Comparison of ENCODE assay signal across 9 cellular contexts in genomic region chr6:52724406-52725121, GRCh38. TPM values are rescaled to one million over a fixed set of nuclear protein-coding genes. Genes with fewer than 3 reads are reported as not detected.
A peak's percentile ranks its signal among the peaks of the same experiment; 100 is the strongest.
DNase-seq lines count a peak whose midpoint lies in the region; ATAC-seq and TF ChIP-seq lines count a peak whose summit lies in the region.
"Had no signal": no experiment of that assay in that cellular context is flagged by ENCODE, and none has a peak within 500 bp of the region (broad histone marks: within the 10 kb centered on the region; RNA-seq: fewer than 3 reads in every experiment).

No MANE protein-coding gene starts in this region.

- H3K36me3 Mint-ChIP-seq in GM23338 (ENCODE audit: low read depth) (no peaks in the 10 kb centered on the region), glutamatergic neuron (ENCODE audit: unreplicated experiment) (no peaks in the 10 kb centered on the region)

- H3K9me3 ChIP-seq in prostate gland = no peaks in the 10 kb centered on the region

- H3K9me3 Mint-ChIP-seq in GM23338 (no peaks in the 10 kb centered on the region; the same call in 2 of the 3 replicates), glutamatergic neuron (ENCODE audit: unreplicated experiment) (no peaks in the 10 kb centered on the region)

- H4K20me1 ChIP-seq in GM23338 (replicated peaks; ENCODE audit: insufficient read depth) (no peaks in the 10 kb centered on the region), KMS-11 (ENCODE audit: insufficient read depth) (no peaks in the 10 kb centered on the region)

- H3K4me1 Mint-ChIP-seq in GM23338 = peaks cover 19% of the 10 kb centered on the region
- no peaks in the 10 kb centered on the region for H3K4me1 Mint-ChIP-seq in glutamatergic neuron (ENCODE audit: low read depth, unreplicated experiment)

- WGBS in prostate gland = 79% methylated on average over 13 of the region's 13 CpGs

- POLR2A ChIA-PET in GM10248 (lab: Yijun Ruan, JAX) = no interaction called here

- H3K27me3 Mint-ChIP-seq in GM23338 (ENCODE audit: insufficient read depth, low read depth, poor library complexity) = peaks cover 5% of the 10 kb centered on the region
- peaks cover 2% of the 10 kb centered on the region for H3K27me3 Mint-ChIP-seq in glutamatergic neuron (ENCODE audit: unreplicated experiment)

- H3K79me2 ChIP-seq in GM23338 (replicated peaks; ENCODE audit: insufficient read depth) (no peaks in the 10 kb centered on the region), KMS-11 (ENCODE audit: insufficient read depth, low read depth) (no peaks in the 10 kb centered on the region)

- H3F3A ChIP-seq in GM23338 (replicated peaks; ENCODE audit: low read depth) = no peaks in the 10 kb centered on the region

- no peak overlapping the region for H3K9ac ChIP-seq in KMS-11

- H3K4me3 Mint-ChIP-seq in GM23338 (no peak overlapping the region), glutamatergic neuron (ENCODE audit: unreplicated experiment) (no peak overlapping the region)

- no peak overlapping the region for H3K27ac ChIP-seq in GM23338 (ENCODE audit: low read depth)
- H3K27ac ChIP-seq in KMS-11 = no peak overlapping the region
- H3K27ac ChIP-seq in prostate gland = peak overlapping the region; percentile 35 to 80

- H3K4me3 ChIP-seq in GM23338 (no peak overlapping the region), KMS-11 (IDR thresholded peaks at IDR 0.05; ENCODE audit: insufficient read depth, low read depth, low read length) (no peak overlapping the region), prostate gland (no peak overlapping the region)

- no peak overlapping the region for H3K4me2 ChIP-seq in GM23338
- no peak overlapping the region for H3K4me2 ChIP-seq in KMS-11

- no peaks in the 10 kb centered on the region for H3K4me1 ChIP-seq in GM23338 (ENCODE audit: insufficient read depth)
- peaks cover 8% of the 10 kb centered on the region for H3K4me1 ChIP-seq in KMS-11 (ENCODE audit: low read depth, poor library complexity, severe bottlenecking)
- H3K4me1 ChIP-seq in prostate gland (replicated peaks) = peaks cover 5% of the 10 kb centered on the region

- peak; percentile 100 for ATAC-seq in GM23338

- no peaks in the 10 kb centered on the region for H3K36me3 ChIP-seq in GM23338 (ENCODE audit: insufficient read depth)
- no peaks in the 10 kb centered on the region for H3K36me3 ChIP-seq in KMS-11 (ENCODE audit: insufficient read depth)
- no peaks in the 10 kb centered on the region for H3K36me3 ChIP-seq in prostate gland

- intact Hi-C loops in prostate gland (cut with DNase I) = no loop called here

- DNase-seq in GM10248 (ENCODE audit: extremely low spot score) = peak; percentile 78
- DNase-seq in GM23338 (ENCODE audit: low spot score) = peak; percentile 78
- peak; percentile 16 for DNase-seq in SIG-M5 (lab: John Stamatoyannopoulos, UW)
- DNase-seq in activated effector memory CD4-positive, alpha-beta T cell treated with Interleukin-2 at 50 U/mL for 16 hours = peak; percentile 12
- peak; percentile 72 for DNase-seq in glutamatergic neuron
- peak; percentile 44 for DNase-seq in prostate gland (ENCODE audit: low spot score)
- no peak for DNase-seq in OCI-M2 (lab: John Stamatoyannopoulos, UW; ENCODE audit: unreplicated experiment)

- TF ChIP-seq CTCF in GM10248 (IDR thresholded peaks at IDR 0.05; ENCODE audit: control extremely low read depth, extremely low read depth, low read depth, missing control alignments) (peak; percentile 90), GM23338 (conservative IDR thresholded peaks at IDR 0.05; ENCODE audit: low read depth in 2 of 2) (peak; percentile 85 to 90), KMS-11 (conservative IDR thresholded peaks at IDR 0.05; ENCODE audit: low read depth, low read length) (peak; percentile 78), glutamatergic neuron (IDR thresholded peaks at IDR 0.05; ENCODE audit: partially characterized antibody, unreplicated experiment) (peak; percentile 29), prostate gland (IDR thresholded peaks at IDR 0.05) (peak in 3 of 4 experiments; percentile 19 to 44 (median 20))

- H3K27me3 ChIP-seq in GM23338 (ENCODE audit: insufficient read depth) (no peaks in the 10 kb centered on the region), KMS-11 (ENCODE audit: insufficient read depth, low read depth) (no peaks in the 10 kb centered on the region), prostate gland (replicated peaks; ENCODE audit: insufficient read depth) (no peaks in the 10 kb centered on the region)

- H2AFZ ChIP-seq in GM23338 = peak overlapping the region; percentile 30; the same call in 1 of the 2 replicates
- H2AFZ ChIP-seq in KMS-11 (ENCODE audit: low read depth) = no peak overlapping the region

- CTCF ChIA-PET in GM10248 (lab: Yijun Ruan, JAX) = interaction anchor here (0.6 to 3.4 kb wide), 19 partner anchors 8 to 761 kb away, joined by 3 to 14 read pairs (median 5); no protein-coding TSS in a partner anchor

- peaks cover 11% of the 10 kb centered on the region for H3K9me2 ChIP-seq in GM23338 (ENCODE audit: insufficient read depth)

- TF ChIP-seq POLR2A in prostate gland (IDR thresholded peaks at IDR 0.05) = no peak

- H3K27ac Mint-ChIP-seq in GM23338 (peak overlapping the region; percentile 37; the same call in 1 of the 2 replicates), glutamatergic neuron (ENCODE audit: unreplicated experiment) (no peak overlapping the region)

TF ChIP-seq in GM23338, 12 proteins besides CTCF, POLR2A, EP300 and RAD21:
- TF ChIP-seq EZH2phosphoT487 (IDR thresholded peaks at IDR 0.05; ENCODE audit: unreplicated experiment) (no peak), ZNF114 (CRISPR knock-in tag; IDR thresholded peaks at IDR 0.05) (no peak), ZNF462 (CRISPR knock-in tag; IDR thresholded peaks at IDR 0.05) (peak; percentile 44; the same call in 1 of the 2 replicates)

RNA-seq across cellular contexts. Expression of gene GSTA2, which starts 38.7 kb away (rescaled TPM):
- not detected in 2 replicates for total RNA-seq in GM23338 (2014; rRNA removed; shearing (Covaris generic))
- not detected in 2 replicates for polyA plus RNA-seq in GM23338 (2016; fragmentation: Nextera tagmentation; extraction: Ambion mirVana)
- total RNA-seq in glutamatergic neuron (ENCODE audit: unreplicated experiment) = not detected
- 10 to 100 TPM in 1 of 2 donors, not detected in 1; 72.0 TPM for total RNA-seq in prostate gland
- total RNA-seq: mononuclear cell had no signal

RNA-seq across cellular contexts. Expression of gene TMEM14A, which starts 53.7 kb away (rescaled TPM):
- 13.9 and 19.8 TPM in 2 replicates for total RNA-seq in GM23338 (2014; rRNA removed; shearing (Covaris generic))
- polyA plus RNA-seq in GM23338 (2016; fragmentation: Nextera tagmentation; extraction: Ambion mirVana) = 36.0 and 39.3 TPM in 2 replicates
- 26.3 TPM for total RNA-seq in glutamatergic neuron (ENCODE audit: unreplicated experiment)
- 10 to 100 TPM; 55.6 to 56.4 TPM for total RNA-seq in prostate gland

Comparison
In these comparisons a context has a peak if more than half of its experiments do, and no peak if none do; other contexts are left out.
1. CTCF ChIP-seq: peak in every context shown above with its lines; median percentile 90 in GM10248; 88 in GM23338; 78 in KMS-11; 29 in glutamatergic neuron; 20 in prostate gland.
2. H3K27ac ChIP-seq: peak in prostate gland (2 of 2); none in GM23338 (single experiment) and KMS-11 (single experiment).